15 cellular contexts compared by ENCODE assay signal in the genomic region with DNA sequence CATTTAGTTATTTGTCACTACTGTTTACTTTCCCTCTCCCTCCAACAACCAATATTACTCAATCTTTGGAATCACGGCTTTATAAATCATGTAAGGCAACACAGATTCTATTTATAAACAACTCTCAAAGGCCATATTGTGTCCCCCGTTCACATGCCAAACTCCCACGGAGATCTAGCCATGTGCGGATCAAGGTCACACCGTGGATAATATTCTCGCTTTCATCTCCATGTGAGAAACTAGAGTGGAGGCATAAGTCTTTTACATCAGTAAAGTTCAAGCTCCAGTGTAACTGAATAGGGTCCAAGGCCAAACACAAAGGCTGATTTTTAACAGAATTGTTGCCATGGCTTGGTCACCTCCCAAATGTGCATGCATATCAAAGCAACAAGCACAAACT.
"Had no signal": no experiment of that assay in that cellular context is flagged by ENCODE, and none has a peak within 500 bp of the region (broad histone marks: within the 10 kb centered on the region; RNA-seq: fewer than 3 reads in every experiment).

No MANE protein-coding gene starts in this region.

- H3K36me3 Mint-ChIP-seq: activated CD8-positive, alpha-beta memory T cell treated with anti-CD3 and anti-CD28 coated beads, Interleukin-2, amount 10 ng/mL, durations not matched to agents 7 days and 5 days; activated naive CD4-positive, alpha-beta T cell treated with anti-CD3 and anti-CD28 coated beads, Interleukin-2, amount 50 U/mL, for 72 hours had no signal

- H3K9me3 Mint-ChIP-seq: activated naive CD4-positive, alpha-beta T cell treated with anti-CD3 and anti-CD28 coated beads, Interleukin-2, amount 50 U/mL, for 72 hours; activated T-cell treated with anti-CD3 and anti-CD28 coated beads, Interleukin-2, amount 50 U/mL, for 24 hours; stimulated activated naive CD8-positive, alpha-beta T cell treated with anti-CD3 and anti-CD28 coated beads, Interleukin-15, Interleukin-2, amounts not matched to agents 100 ng/mL and 50 ng/mL, for 24 hours; T-helper 2 cell treated with Interferon-gamma antibody and Interleukin-4, amounts not matched to agents 5 μg/mL and 100 μg/mL, for 36 hours had no signal

- DNase-seq: activated CD4-positive, alpha-beta T cell treated with anti-CD3 and anti-CD28 coated beads, Interleukin-2, amount 50 U/mL, for 4 hours; activated CD4-positive, CD25-positive, alpha-beta regulatory T cell treated with anti-CD3 and anti-CD28 coated beads, Interleukin-2, amount 50 U/mL, for 72 hours; activated CD8-positive, alpha-beta memory T cell treated with anti-CD3 and anti-CD28 coated beads, Interleukin-2, amount 10 ng/mL, durations not matched to agents 7 days and 5 days; activated effector memory CD4-positive, alpha-beta T cell treated with anti-CD3 and anti-CD28 coated beads, Interleukin-2, amount 50 U/mL, for 16 hours; activated T-cell treated with anti-CD3 and anti-CD28 coated beads, Interleukin-2, amount 50 U/mL, for 24 hours; amygdala; head of caudate nucleus; left lung; mesenchymal stem cell; nephron progenitor cell; stimulated activated CD4-positive, alpha-beta T cell treated with anti-CD3 and anti-CD28 coated beads, Interleukin-15, amount 100 ng/mL, for 24 hours; stimulated activated CD4-positive, alpha-beta T cell treated with anti-CD3 and anti-CD28 coated beads, Interleukin-4, amount 100 ng/mL, for 24 hours had no signal

- ATAC-seq: activated CD8-positive, alpha-beta memory T cell treated with anti-CD3 and anti-CD28 coated beads, Interleukin-2, amount 10 ng/mL, durations not matched to agents 7 days and 5 days; activated naive CD4-positive, alpha-beta T cell treated with anti-CD3 and anti-CD28 coated beads, Interleukin-2, amount 50 U/mL, for 72 hours; left lung had no signal

- H3K4me3 Mint-ChIP-seq: activated CD8-positive, alpha-beta memory T cell treated with anti-CD3 and anti-CD28 coated beads, Interleukin-2, amount 10 ng/mL, durations not matched to agents 7 days and 5 days; activated T-cell treated with anti-CD3 and anti-CD28 coated beads, Interleukin-2, amount 50 U/mL, for 24 hours; nephron progenitor cell; stimulated activated naive CD8-positive, alpha-beta T cell treated with anti-CD3 and anti-CD28 coated beads, Interleukin-15, Interleukin-2, amounts not matched to agents 100 ng/mL and 50 ng/mL, for 24 hours; T-helper 2 cell treated with Interferon-gamma antibody and Interleukin-4, amounts not matched to agents 5 μg/mL and 100 μg/mL, for 36 hours had no signal

- H3K4me1 Mint-ChIP-seq: activated CD8-positive, alpha-beta memory T cell treated with anti-CD3 and anti-CD28 coated beads, Interleukin-2, amount 10 ng/mL, durations not matched to agents 7 days and 5 days had no signal

- H3K27me3 Mint-ChIP-seq: activated CD8-positive, alpha-beta memory T cell treated with anti-CD3 and anti-CD28 coated beads, Interleukin-2, amount 10 ng/mL, durations not matched to agents 7 days and 5 days; activated T-cell treated with anti-CD3 and anti-CD28 coated beads, Interleukin-2, amount 50 U/mL, for 24 hours; stimulated activated naive CD8-positive, alpha-beta T cell treated with anti-CD3 and anti-CD28 coated beads, Interleukin-15, Interleukin-2, amounts not matched to agents 100 ng/mL and 50 ng/mL, for 24 hours had no signal

- H3K27ac Mint-ChIP-seq: activated CD8-positive, alpha-beta memory T cell treated with anti-CD3 and anti-CD28 coated beads, Interleukin-2, amount 10 ng/mL, durations not matched to agents 7 days and 5 days; activated naive CD4-positive, alpha-beta T cell treated with anti-CD3 and anti-CD28 coated beads, Interleukin-2, amount 50 U/mL, for 72 hours; activated T-cell treated with anti-CD3 and anti-CD28 coated beads, Interleukin-2, amount 50 U/mL, for 24 hours; nephron progenitor cell; stimulated activated naive CD8-positive, alpha-beta T cell treated with anti-CD3 and anti-CD28 coated beads, Interleukin-15, Interleukin-2, amounts not matched to agents 100 ng/mL and 50 ng/mL, for 24 hours; T-helper 2 cell treated with Interferon-gamma antibody and Interleukin-4, amounts not matched to agents 5 μg/mL and 100 μg/mL, for 36 hours had no signal
